ENCODE assay signal across 8 cellular contexts in genomic region chr17:21129023-21129681, GRCh38. TPM values are rescaled to one million over a fixed set of nuclear protein-coding genes. Genes with fewer than 3 reads are reported as not detected.
A peak's percentile ranks its signal among the peaks of the same experiment; 100 is the strongest.
DNase-seq lines count a peak whose midpoint lies in the region; ATAC-seq and TF ChIP-seq lines count a peak whose summit lies in the region.

No MANE protein-coding gene starts in this region.

- ATAC-seq in GM21723 (IDR thresholded peaks at IDR 0.05; ENCODE audit: unreplicated experiment) (no peak), GM18498 (IDR thresholded peaks at IDR 0.05; ENCODE audit: unreplicated experiment) (no peak), HG02884 (IDR thresholded peaks at IDR 0.05; ENCODE audit: unreplicated experiment) (no peak)

- intact Hi-C loops in activated T-helper 1 cell treated with anti-CD3 and anti-CD28 coated beads, Interleukin-12 subunit alpha, Interleukin-12 subunit beta, Interleukin-2, Interleukin-4 antibody, amounts not matched to agents 30 ng/mL and 10 ng/mL and 1 ng/mL, durations not matched to agents 14 hours and 24 hours and 36 hours (cut with micrococcal nuclease) = loop anchor here (5.0 to 10.0 kb wide), 2 partner anchors 193 to 224 kb away; no protein-coding TSS in a partner anchor

- peaks cover 10% of the 10 kb centered on the region for H3K36me3 Mint-ChIP-seq in activated T-helper 1 cell treated with anti-CD3 and anti-CD28 coated beads, Interleukin-12 subunit alpha, Interleukin-12 subunit beta, Interleukin-2, Interleukin-4 antibody, amounts not matched to agents 30 ng/mL and 10 ng/mL and 1 ng/mL, durations not matched to agents 14 hours and 24 hours and 36 hours (ENCODE audit: low read depth)

- peaks cover 46% of the 10 kb centered on the region for H3K4me1 Mint-ChIP-seq in activated T-helper 1 cell treated with anti-CD3 and anti-CD28 coated beads, Interleukin-12 subunit alpha, Interleukin-12 subunit beta, Interleukin-2, Interleukin-4 antibody, amounts not matched to agents 30 ng/mL and 10 ng/mL and 1 ng/mL, durations not matched to agents 14 hours and 24 hours and 36 hours (ENCODE audit: low read depth)

- H3K4me3 Mint-ChIP-seq in activated T-helper 1 cell treated with anti-CD3 and anti-CD28 coated beads, Interleukin-12 subunit alpha, Interleukin-12 subunit beta, Interleukin-2, Interleukin-4 antibody, amounts not matched to agents 30 ng/mL and 10 ng/mL and 1 ng/mL, durations not matched to agents 14 hours and 24 hours and 36 hours = peak overlapping the region; percentile 64

- TF ChIP-seq CTCF in GM12874 (IDR thresholded peaks at IDR 0.05; ENCODE audit: insufficient read depth, low read depth, low read length) = 0 out of 2 replicates have a peak, but pooled peaks have one; percentile 7

- peaks cover under 1% of the 10 kb centered on the region for H3K27me3 Mint-ChIP-seq in activated T-helper 1 cell treated with anti-CD3 and anti-CD28 coated beads, Interleukin-12 subunit alpha, Interleukin-12 subunit beta, Interleukin-2, Interleukin-4 antibody, amounts not matched to agents 30 ng/mL and 10 ng/mL and 1 ng/mL, durations not matched to agents 14 hours and 24 hours and 36 hours (ENCODE audit: insufficient read depth)

- peaks cover 12% of the 10 kb centered on the region for H3K9me3 Mint-ChIP-seq in activated T-helper 1 cell treated with anti-CD3 and anti-CD28 coated beads, Interleukin-12 subunit alpha, Interleukin-12 subunit beta, Interleukin-2, Interleukin-4 antibody, amounts not matched to agents 30 ng/mL and 10 ng/mL and 1 ng/mL, durations not matched to agents 14 hours and 24 hours and 36 hours

- DNase-seq in AML-193 (lab: John Stamatoyannopoulos, UW) = peak; percentile 56 to 63
- no peak for DNase-seq in activated T-helper 1 cell treated with anti-CD3 and anti-CD28 coated beads, Interleukin-12 subunit alpha, Interleukin-12 subunit beta, Interleukin-2, Interleukin-4 antibody, amounts not matched to agents 30 ng/mL and 10 ng/mL and 1 ng/mL, durations not matched to agents 14 hours and 24 hours and 36 hours (ENCODE audit: low spot score)
- peak; percentile 18 for DNase-seq in iPS-NIHi7 (ENCODE audit: extremely low spot score)
- no peak for DNase-seq in DMS153 (lab: John Stamatoyannopoulos, UW)

- no peak overlapping the region for H3K27ac Mint-ChIP-seq in activated T-helper 1 cell treated with anti-CD3 and anti-CD28 coated beads, Interleukin-12 subunit alpha, Interleukin-12 subunit beta, Interleukin-2, Interleukin-4 antibody, amounts not matched to agents 30 ng/mL and 10 ng/mL and 1 ng/mL, durations not matched to agents 14 hours and 24 hours and 36 hours

RNA-seq across cellular contexts. Expression of gene DHRS7B, which starts 2.4 kb away (rescaled TPM):
- total RNA-seq in activated T-helper 1 cell treated with anti-CD3 and anti-CD28 coated beads, Interleukin-12 subunit alpha, Interleukin-12 subunit beta, Interleukin-2, Interleukin-4 antibody, amounts not matched to agents 30 ng/mL and 10 ng/mL and 1 ng/mL, durations not matched to agents 14 hours and 24 hours and 36 hours = 20.0 and 23.6 TPM in 2 replicates

Comparison
In these comparisons a context has a peak if more than half of its experiments do, and no peak if none do; other contexts are left out.
1. DNase-seq: peak in AML-193 (2 of 2) and iPS-NIHi7 (single experiment); none in activated T-helper 1 cell treated with anti-CD3 and anti-CD28 coated beads, Interleukin-12 subunit alpha, Interleukin-12 subunit beta, Interleukin-2, Interleukin-4 antibody, amounts not matched to agents 30 ng/mL and 10 ng/mL and 1 ng/mL, durations not matched to agents 14 hours and 24 hours and 36 hours (single experiment) and DMS153 (single experiment).